ENCODE assay signal across 8 cellular contexts in the genomic region with DNA sequence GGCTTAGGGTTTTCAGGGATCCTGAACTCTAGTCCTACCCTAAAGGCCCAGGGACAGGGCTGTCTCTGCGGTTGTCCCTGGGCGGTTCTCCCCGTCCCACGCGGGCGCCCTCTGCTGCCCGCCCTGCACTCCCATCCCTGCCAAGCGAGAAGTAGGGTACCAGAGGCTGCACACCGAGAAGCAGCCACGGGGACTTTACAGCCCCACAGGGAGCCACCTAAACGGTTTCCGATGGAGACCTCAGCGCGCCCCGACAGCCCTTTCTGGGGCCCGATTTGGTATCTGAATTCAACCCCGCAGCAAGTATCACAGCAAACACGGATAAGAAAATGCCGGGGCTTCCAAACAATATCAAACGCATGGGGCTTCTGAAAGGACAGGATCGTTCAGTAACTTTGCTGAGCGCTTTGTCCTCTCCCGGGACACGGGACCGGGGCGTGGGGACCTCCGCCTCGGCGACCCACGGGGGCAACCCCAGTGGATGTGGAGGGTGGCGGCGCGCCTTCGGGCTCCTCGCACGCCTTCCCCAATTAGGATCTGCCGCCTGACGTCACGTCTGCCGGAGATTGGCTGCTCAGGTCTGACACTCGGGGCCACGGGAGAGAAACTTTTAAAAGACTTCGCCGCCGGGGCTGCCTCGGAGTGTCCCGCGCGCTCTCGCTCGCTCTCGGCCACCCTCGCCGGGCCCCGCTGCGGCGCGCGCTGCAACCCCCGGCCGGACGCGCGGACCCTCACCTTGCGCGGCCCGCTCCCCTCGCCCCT. TPM values are rescaled to one million over a fixed set of nuclear protein-coding genes. Genes with fewer than 3 reads are reported as not detected.
DNase-seq lines count a peak whose midpoint lies in the region; ATAC-seq and TF ChIP-seq lines count a peak whose summit lies in the region.

A gene with protein sequence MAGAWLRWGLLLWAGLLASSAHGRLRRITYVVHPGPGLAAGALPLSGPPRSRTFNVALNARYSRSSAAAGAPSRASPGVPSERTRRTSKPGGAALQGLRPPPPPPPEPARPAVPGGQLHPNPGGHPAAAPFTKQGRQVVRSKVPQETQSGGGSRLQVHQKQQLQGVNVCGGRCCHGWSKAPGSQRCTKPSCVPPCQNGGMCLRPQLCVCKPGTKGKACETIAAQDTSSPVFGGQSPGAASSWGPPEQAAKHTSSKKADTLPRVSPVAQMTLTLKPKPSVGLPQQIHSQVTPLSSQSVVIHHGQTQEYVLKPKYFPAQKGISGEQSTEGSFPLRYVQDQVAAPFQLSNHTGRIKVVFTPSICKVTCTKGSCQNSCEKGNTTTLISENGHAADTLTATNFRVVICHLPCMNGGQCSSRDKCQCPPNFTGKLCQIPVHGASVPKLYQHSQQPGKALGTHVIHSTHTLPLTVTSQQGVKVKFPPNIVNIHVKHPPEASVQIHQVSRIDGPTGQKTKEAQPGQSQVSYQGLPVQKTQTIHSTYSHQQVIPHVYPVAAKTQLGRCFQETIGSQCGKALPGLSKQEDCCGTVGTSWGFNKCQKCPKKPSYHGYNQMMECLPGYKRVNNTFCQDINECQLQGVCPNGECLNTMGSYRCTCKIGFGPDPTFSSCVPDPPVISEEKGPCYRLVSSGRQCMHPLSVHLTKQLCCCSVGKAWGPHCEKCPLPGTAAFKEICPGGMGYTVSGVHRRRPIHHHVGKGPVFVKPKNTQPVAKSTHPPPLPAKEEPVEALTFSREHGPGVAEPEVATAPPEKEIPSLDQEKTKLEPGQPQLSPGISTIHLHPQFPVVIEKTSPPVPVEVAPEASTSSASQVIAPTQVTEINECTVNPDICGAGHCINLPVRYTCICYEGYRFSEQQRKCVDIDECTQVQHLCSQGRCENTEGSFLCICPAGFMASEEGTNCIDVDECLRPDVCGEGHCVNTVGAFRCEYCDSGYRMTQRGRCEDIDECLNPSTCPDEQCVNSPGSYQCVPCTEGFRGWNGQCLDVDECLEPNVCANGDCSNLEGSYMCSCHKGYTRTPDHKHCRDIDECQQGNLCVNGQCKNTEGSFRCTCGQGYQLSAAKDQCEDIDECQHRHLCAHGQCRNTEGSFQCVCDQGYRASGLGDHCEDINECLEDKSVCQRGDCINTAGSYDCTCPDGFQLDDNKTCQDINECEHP (N-terminal part only) (plus strand): TSS at position 640 of the 762 bp plus-strand sequence. CDS start 372 bp downstream, outside the sequence.

- H3K9me3 Mint-ChIP-seq in natural killer cell = no peaks in the 10 kb centered on the region

- peak; percentile 90 for TF ChIP-seq CTCF in C4-2B (conservative IDR thresholded peaks at IDR 0.05)
- peak; percentile 86 for TF ChIP-seq CTCF in fibroblast of the aortic adventitia (IDR thresholded peaks at IDR 0.05; ENCODE audit: insufficient read depth, low read length)
- TF ChIP-seq CTCF in natural killer cell (IDR thresholded peaks at IDR 0.05) = peak; percentile 50

- H3K27me3 Mint-ChIP-seq in natural killer cell (ENCODE audit: low read depth in 2 of 2) = peaks cover 18 to 19% of the 10 kb centered on the region in 2 donors

- ATAC-seq in HG03342 (IDR thresholded peaks at IDR 0.05; ENCODE audit: unreplicated experiment) (peak; percentile 65), natural killer cell (peak; percentile 78 to 86 (median 80))

- H3K36me3 Mint-ChIP-seq in natural killer cell = no peaks in the 10 kb centered on the region

- H3K27me3 ChIP-seq in NT2/D1 (ENCODE audit: insufficient read depth, insufficient read length) = no peaks in the 10 kb centered on the region

- DNase-seq in GM19238 (ENCODE audit: insufficient read length, low spot score) (peak; percentile 44), NT2/D1 (ENCODE audit: low read depth, low spot score) (peak; percentile 59), activated T-helper 1 cell treated with Interleukin-2 at 50 U/mL for 16 hours (ENCODE audit: low read depth) (peak; percentile 23), fibroblast of the aortic adventitia (ENCODE audit: low read depth) (peak; percentile 65), natural killer cell (peak; percentile 37), stromal cell of bone marrow (ENCODE audit: low read depth) (peak; percentile 36)

- H3K27ac Mint-ChIP-seq in natural killer cell = no peak within 1 kb of the TSS

- peak within 1 kb of the TSS; percentile 55 for H3K4me3 ChIP-seq in NT2/D1 (ENCODE audit: insufficient read length, low read depth)
- peak within 1 kb of the TSS; percentile 78 for H3K4me3 ChIP-seq in fibroblast of the aortic adventitia (ENCODE audit: low read depth, low read length)

- no peaks in the 10 kb centered on the region for H3K9me3 ChIP-seq in NT2/D1 (ENCODE audit: insufficient read depth, low read length)

- H3K4me1 Mint-ChIP-seq in natural killer cell = peaks cover 0 to 11% of the 10 kb centered on the region in 2 donors

- H3K36me3 ChIP-seq in NT2/D1 (ENCODE audit: insufficient read depth, insufficient read length, low read length) = no peaks in the 10 kb centered on the region

- intact Hi-C loops in natural killer cell (cut with micrococcal nuclease) = loop anchor here (10.0 kb wide), 1 partner anchor 392 kb away; no protein-coding TSS in a partner anchor

- peak within 1 kb of the TSS; percentile 85 for H3K9ac ChIP-seq in NT2/D1 (ENCODE audit: insufficient read length, low read depth)

- no peaks in the 10 kb centered on the region for H3K4me1 ChIP-seq in NT2/D1 (ENCODE audit: insufficient read depth, insufficient read length)

- peak within 1 kb of the TSS; percentile 80 for H3K4me3 Mint-ChIP-seq in natural killer cell

- peak within 1 kb of the TSS; percentile 35 for H3K27ac ChIP-seq in C4-2B

RNA-seq across cellular contexts. Expression of the gene that starts here (rescaled TPM):
- total RNA-seq in fibroblast of the aortic adventitia (ENCODE audit: low replicate concordance) (90.7 and 947 TPM in 2 replicates), natural killer cell (1 to 10 TPM; 1.7 to 4.7 (median 3.5) TPM)

Comparison
In these comparisons a context has a peak if more than half of its experiments do, and no peak if none do; other contexts are left out.
1. Peak in every context shown above with its lines: DNase-seq, ATAC-seq, H3K4me3 ChIP-seq and H3K27ac ChIP-seq.
2. RNA of the gene that starts here (total RNA-seq): 90.7 to 947 TPM in fibroblast of the aortic adventitia; 1.7 to 4.7 TPM in natural killer cell; every median in the first group is over 10 times any median in the second.